ENCODE assay signal across 31 cellular contexts in genomic region chr20:58461104-58461503, GRCh38. TPM values are rescaled to one million over a fixed set of nuclear protein-coding genes. Genes with fewer than 3 reads are reported as not detected.
"Had no signal": no experiment of that assay in that cellular context is flagged by ENCODE, and none has a peak within 500 bp of the region (broad histone marks: within the 10 kb centered on the region; RNA-seq: fewer than 3 reads in every experiment).

No MANE protein-coding gene starts in this region.

- DNase-seq: dorsolateral prefrontal cortex; effector CD4-positive, alpha-beta T cell; foreskin melanocyte; glutamatergic neuron; heart right ventricle; hippocampal formation; left ventricle myocardium superior; mesenchymal stem cell; mucosa of descending colon; naive B cell; nephron progenitor cell; occipital lobe; ovary; posterior cingulate gyrus; psoas muscle; right cardiac atrium; sigmoid colon; stimulated activated CD4-positive, alpha-beta T cell treated with anti-CD3 and anti-CD28 coated beads, Interleukin-4, amount 100 ng/mL, for 4 hours; stimulated activated naive CD8-positive, alpha-beta T cell treated with anti-CD3 and anti-CD28 coated beads, Interleukin-15, Interleukin-2, amounts not matched to agents 100 U/mL and 50 U/mL, for 24 hours; substantia nigra; testis; uterus had no signal

- H3K9me3 ChIP-seq: esophagus muscularis mucosa, mucosa of descending colon, ovary, psoas muscle, sigmoid colon, testis, tibial nerve, upper lobe of left lung, uterus had no signal

- H3K9me3 Mint-ChIP-seq: stimulated activated memory B cell treated with anti-CD40 and anti-IgM and Interleukin-4, amounts not matched to agents 10 μg/mL and 1 μg/mL and 100 μg/mL, for 72 hours had no signal

- H3K27ac Mint-ChIP-seq: mesothelial cell of epicardium, nephron progenitor cell had no signal

- H3K27ac ChIP-seq: dorsolateral prefrontal cortex, esophagus muscularis mucosa, heart right ventricle, ovary, psoas muscle, sigmoid colon, testis, tibial nerve, upper lobe of left lung, uterus had no signal

- H3K27me3 ChIP-seq: dorsolateral prefrontal cortex, esophagus muscularis mucosa, heart right ventricle, ovary, sigmoid colon, testis, tibial nerve, upper lobe of left lung, uterus had no signal

- H3K4me3 Mint-ChIP-seq: mesothelial cell of epicardium; nephron progenitor cell; stimulated activated memory B cell treated with anti-CD40 and anti-IgM and Interleukin-4, amounts not matched to agents 10 μg/mL and 1 μg/mL and 100 μg/mL, for 72 hours had no signal

- H3K36me3 ChIP-seq: heart right ventricle, ovary, sigmoid colon, upper lobe of left lung, uterus had no signal

- H3K36me3 Mint-ChIP-seq: naive B cell had no signal

- ATAC-seq: left ventricle myocardium superior; mucosa of descending colon; psoas muscle; stimulated activated memory B cell treated with anti-CD40 and anti-IgM and Interleukin-4, amounts not matched to agents 10 μg/mL and 1 μg/mL and 100 μg/mL, for 72 hours; stimulated activated naive CD8-positive, alpha-beta T cell treated with anti-CD3 and anti-CD28 coated beads, Interleukin-15, Interleukin-2, amounts not matched to agents 100 U/mL and 50 U/mL, for 24 hours had no signal

- FAIRE-seq: colon, islet of Langerhans had no signal

- H3K4me1 ChIP-seq: esophagus muscularis mucosa, psoas muscle, sigmoid colon, testis, tibial nerve, upper lobe of left lung, uterus had no signal

- H3K4me3 ChIP-seq: dorsolateral prefrontal cortex, esophagus muscularis mucosa, heart right ventricle, lung, mucosa of descending colon, ovary, psoas muscle, sigmoid colon, testis, tibial nerve, upper lobe of left lung, uterus had no signal

RNA-seq across cellular contexts. Expression of gene APCDD1L, which starts 54.1 kb away (rescaled TPM):
- total RNA-seq: cerebellum, mesothelial cell of epicardium, occipital lobe had no signal
